In genomic region chr22:41770715-41771452, GRCh38 we compare ENCODE assay signal across 1 cellular context.
TF ChIP-seq lines count a peak whose summit lies in the region.

No MANE protein-coding gene starts in this region.

TF ChIP-seq in GM12878, 131 proteins besides CTCF, POLR2A, EP300 and RAD21 (continued from another document):
- TF ChIP-seq, protein P1, sequence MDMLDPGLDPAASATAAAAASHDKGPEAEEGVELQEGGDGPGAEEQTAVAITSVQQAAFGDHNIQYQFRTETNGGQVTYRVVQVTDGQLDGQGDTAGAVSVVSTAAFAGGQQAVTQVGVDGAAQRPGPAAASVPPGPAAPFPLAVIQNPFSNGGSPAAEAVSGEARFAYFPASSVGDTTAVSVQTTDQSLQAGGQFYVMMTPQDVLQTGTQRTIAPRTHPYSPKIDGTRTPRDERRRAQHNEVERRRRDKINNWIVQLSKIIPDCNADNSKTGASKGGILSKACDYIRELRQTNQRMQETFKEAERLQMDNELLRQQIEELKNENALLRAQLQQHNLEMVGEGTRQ (IDR thresholded peaks at IDR 0.05; ENCODE audit: borderline replicate concordance, low read depth, low read length) = no peak
- TF ChIP-seq SMAD5 (IDR thresholded peaks at IDR 0.05; ENCODE audit: low read depth) (no peak), SIN3A (IDR thresholded peaks at IDR 0.05; ENCODE audit: low read depth, low read length) (no peak), KDM1A (IDR thresholded peaks at IDR 0.05; ENCODE audit: borderline replicate concordance) (no peak), JUNB (IDR thresholded peaks at IDR 0.05) (peak; percentile 39; the same call in 1 of the 2 replicates), EZH2 (IDR thresholded peaks at IDR 0.05; ENCODE audit: borderline replicate concordance, control insufficient read depth, low read depth, low read length) (no peak), KLF5 (IDR thresholded peaks at IDR 0.05; ENCODE audit: partially characterized antibody) (no peak)
- TF ChIP-seq, protein P2, sequence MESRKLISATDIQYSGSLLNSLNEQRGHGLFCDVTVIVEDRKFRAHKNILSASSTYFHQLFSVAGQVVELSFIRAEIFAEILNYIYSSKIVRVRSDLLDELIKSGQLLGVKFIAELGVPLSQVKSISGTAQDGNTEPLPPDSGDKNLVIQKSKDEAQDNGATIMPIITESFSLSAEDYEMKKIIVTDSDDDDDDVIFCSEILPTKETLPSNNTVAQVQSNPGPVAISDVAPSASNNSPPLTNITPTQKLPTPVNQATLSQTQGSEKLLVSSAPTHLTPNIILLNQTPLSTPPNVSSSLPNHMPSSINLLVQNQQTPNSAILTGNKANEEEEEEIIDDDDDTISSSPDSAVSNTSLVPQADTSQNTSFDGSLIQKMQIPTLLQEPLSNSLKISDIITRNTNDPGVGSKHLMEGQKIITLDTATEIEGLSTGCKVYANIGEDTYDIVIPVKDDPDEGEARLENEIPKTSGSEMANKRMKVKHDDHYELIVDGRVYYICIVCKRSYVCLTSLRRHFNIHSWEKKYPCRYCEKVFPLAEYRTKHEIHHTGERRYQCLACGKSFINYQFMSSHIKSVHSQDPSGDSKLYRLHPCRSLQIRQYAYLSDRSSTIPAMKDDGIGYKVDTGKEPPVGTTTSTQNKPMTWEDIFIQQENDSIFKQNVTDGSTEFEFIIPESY (IDR thresholded peaks at IDR 0.05) = no peak
